Comparison of ENCODE assay signal across 8 cellular contexts in genomic region chr12:5171701-5172100, GRCh38.
A peak's percentile ranks its signal among the peaks of the same experiment; 100 is the strongest.
DNase-seq lines count a peak whose midpoint lies in the region; ATAC-seq and TF ChIP-seq lines count a peak whose summit lies in the region.

No MANE protein-coding gene starts in this region.

- H3K27me3 ChIP-seq in DND-41 (ENCODE audit: insufficient read depth, low read length, poor library complexity) (peaks cover 34% of the 10 kb centered on the region), transverse colon (no peaks in the 10 kb centered on the region)

- TF ChIP-seq CTCF in DND-41 (IDR thresholded peaks at IDR 0.05; ENCODE audit: borderline replicate concordance, extremely low read depth, low read length, poor library complexity, severe bottlenecking) (peak; percentile 69), astrocyte of the cerebellum (IDR thresholded peaks at IDR 0.05; ENCODE audit: low read depth, low read length, missing control alignments) (peak; percentile 83), transverse colon (IDR thresholded peaks at IDR 0.05) (peak; percentile 47 to 58 (median 54))

- H3K4me1 ChIP-seq in DND-41 (ENCODE audit: insufficient read depth, low read length) (no peaks in the 10 kb centered on the region), transverse colon (no peaks in the 10 kb centered on the region)

- H3K36me3 ChIP-seq in DND-41 (ENCODE audit: insufficient read depth, low read length) (no peaks in the 10 kb centered on the region), transverse colon (no peaks in the 10 kb centered on the region)

- no peak overlapping the region for H3K27ac ChIP-seq in DND-41 (ENCODE audit: low read length)
- no peak overlapping the region for H3K27ac ChIP-seq in transverse colon

- H3K9me3 ChIP-seq in DND-41 (ENCODE audit: insufficient read depth, low read length, severe bottlenecking) (no peaks in the 10 kb centered on the region), transverse colon (no peaks in the 10 kb centered on the region)

- H4K20me1 ChIP-seq in DND-41 (ENCODE audit: insufficient read depth, low read length) = no peaks in the 10 kb centered on the region

- DNase-seq in DND-41 (peak; percentile 16), LoVo (ENCODE audit: low spot score) (peak; percentile 67), astrocyte of the cerebellum (ENCODE audit: low read depth) (peak; percentile 64), iPS-NIHi11 (ENCODE audit: low spot score) (peak; percentile 77), transverse colon (peak; percentile 13), HCEC 1CT (no peak), NCI-H187 treated with DMSO at 0.1 percent for 48 hours (lab: John Stamatoyannopoulos, UW) (no peak)

- WGBS in transverse colon (ENCODE audit: low coverage in 1 of 2), 2 donors = 13 to 27% methylated on average over 5 of the region's 5 CpGs

- no peak for TF ChIP-seq EP300 in transverse colon (IDR thresholded peaks at IDR 0.05; ENCODE audit: low read depth)

- no peak overlapping the region for H2AFZ ChIP-seq in DND-41 (ENCODE audit: low read depth, low read length)

- no peaks in the 10 kb centered on the region for H3K79me2 ChIP-seq in DND-41 (ENCODE audit: insufficient read depth, low read length)

- no peak overlapping the region for H3K4me2 ChIP-seq in DND-41 (ENCODE audit: insufficient read depth, low read length)

- no peak overlapping the region for H3K9ac ChIP-seq in DND-41 (ENCODE audit: low read depth, low read length)

- H3K4me3 ChIP-seq in DND-41 (ENCODE audit: low read depth in 1 of 2, low read length in 2 of 2) (no peak overlapping the region), astrocyte of the cerebellum (ENCODE audit: low read depth, low read length) (no peak overlapping the region), transverse colon (no peak overlapping the region)

- ATAC-seq in DND-41 (ENCODE audit: insufficient read depth, low read depth) (no peak), HG03439 (IDR thresholded peaks at IDR 0.05; ENCODE audit: unreplicated experiment) (no peak)

- intact Hi-C loops in transverse colon (cut with DNase I; ENCODE audit: low total_unique reads) = loop anchor here (5.0 kb wide), 1 partner anchor 271 kb away; no protein-coding TSS in a partner anchor

- no peak for TF ChIP-seq POLR2A in transverse colon (IDR thresholded peaks at IDR 0.05)

- in situ Hi-C loops in astrocyte of the cerebellum (cut with HindIII; ENCODE audit: low sequenced_read_pairs) = no loop called here
- in situ Hi-C loops in transverse colon (cut with MboI; ENCODE audit: low pct_ligation_motif_present in 1 of 4, low pct_unique_long_range_greater_than_20kb in 1 of 4, low sequenced_read_pairs in 3 of 4) = loop anchor here in 1 of 4 donors (25.0 kb wide), 1 partner anchor 616 kb away; no protein-coding TSS in a partner anchor

Comparison
In these comparisons a context has a peak if more than half of its experiments do, and no peak if none do; other contexts are left out.
1. DNase-seq: peak in DND-41 (single experiment), LoVo (single experiment), astrocyte of the cerebellum (single experiment), iPS-NIHi11 (single experiment) and transverse colon (single experiment); none in HCEC 1CT (single experiment) and NCI-H187 treated with DMSO at 0.1 percent for 48 hours (single experiment).
2. Peak in every context shown above with its lines, with median percentiles within 50 percentile points of each other: CTCF ChIP-seq.